In the genomic region with DNA sequence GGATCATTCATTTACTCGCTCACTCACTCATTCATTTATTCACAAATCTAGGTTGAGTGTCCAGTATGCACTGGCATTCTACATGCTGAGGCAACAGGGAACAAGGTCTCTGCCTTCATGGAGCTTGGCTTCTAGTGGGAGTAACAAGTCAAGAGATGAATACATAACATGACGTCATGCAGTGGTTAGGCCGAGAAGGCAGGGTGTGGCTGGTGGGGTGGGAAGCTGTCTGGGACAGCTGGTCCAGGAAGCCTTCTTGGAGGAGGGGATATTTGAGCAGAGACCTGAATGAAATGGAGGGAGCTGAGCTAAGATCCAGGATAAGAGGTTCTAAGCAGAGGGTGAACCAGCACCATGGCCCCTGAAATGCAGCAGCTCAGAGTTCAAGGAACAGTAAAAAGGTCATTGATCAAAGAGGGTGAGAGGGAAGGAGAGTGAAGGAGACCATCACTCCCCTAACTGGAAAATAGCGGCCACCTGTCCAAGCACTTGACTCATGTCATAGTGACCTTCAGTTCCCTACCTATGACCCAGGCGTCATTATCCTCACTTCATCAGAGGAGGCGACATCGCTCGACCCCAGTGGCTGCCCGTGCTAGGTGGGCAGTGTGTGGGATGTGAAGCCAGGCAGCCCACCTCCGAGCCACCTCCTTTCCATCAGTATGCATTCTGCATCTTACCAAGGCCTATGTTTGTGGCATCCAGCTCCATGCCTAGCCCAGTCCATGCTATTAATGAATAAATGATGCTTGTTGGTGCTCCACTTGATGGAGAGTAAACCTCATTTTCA, we compare ENCODE assay signal across 21 cellular contexts.
"Had no signal": no experiment of that assay in that cellular context is flagged by ENCODE, and none has a peak within 500 bp of the region (broad histone marks: within the 10 kb centered on the region; RNA-seq: fewer than 3 reads in every experiment).

No MANE protein-coding gene starts in this region.

- FAIRE-seq: islet of Langerhans had no signal

- H3K4me1 Mint-ChIP-seq: activated naive CD8-positive, alpha-beta T cell treated with anti-CD3 and anti-CD28 coated beads, Interleukin-2, amount 50 U/mL, for 24 hours; stimulated activated naive CD8-positive, alpha-beta T cell treated with anti-CD3 and anti-CD28 coated beads, Interleukin-15, amount 100 ng/mL, for 72 hours had no signal

- H3K9me3 ChIP-seq: gastrocnemius medialis, lower lobe of right lung, prostate gland, testis had no signal

- H3K36me3 ChIP-seq: gastrocnemius medialis, heart right ventricle, lower lobe of right lung, prostate gland had no signal

- ATAC-seq: activated CD4-positive, CD25-positive, alpha-beta regulatory T cell treated with anti-CD3 and anti-CD28 coated beads, Interleukin-2, amount 50 U/mL, for 24 hours; activated naive CD8-positive, alpha-beta T cell treated with anti-CD3 and anti-CD28 coated beads, Interleukin-2, amount 50 U/mL, for 24 hours; gastrocnemius medialis; heart right ventricle; left colon; lower lobe of right lung; naive thymus-derived CD8-positive, alpha-beta T cell; right cardiac atrium; stimulated activated naive CD8-positive, alpha-beta T cell treated with anti-CD3 and anti-CD28 coated beads, Interleukin-15, amount 100 ng/mL, for 72 hours; T-cell had no signal

- H3K27me3 Mint-ChIP-seq: T-cell had no signal

- H3K4me3 ChIP-seq: gastrocnemius medialis, heart right ventricle, lower lobe of right lung, prostate gland, testis had no signal

- H3K9me3 Mint-ChIP-seq: activated naive CD4-positive, alpha-beta T cell treated with anti-CD3 and anti-CD28 coated beads for 36 hours; activated naive CD8-positive, alpha-beta T cell treated with anti-CD3 and anti-CD28 coated beads, Interleukin-2, amount 50 U/mL, for 24 hours; stimulated activated naive CD8-positive, alpha-beta T cell treated with anti-CD3 and anti-CD28 coated beads, Interleukin-15, amount 100 ng/mL, for 72 hours; T-cell had no signal

- H3K36me3 Mint-ChIP-seq: naive thymus-derived CD8-positive, alpha-beta T cell had no signal

- H3K4me3 Mint-ChIP-seq: activated naive CD4-positive, alpha-beta T cell treated with anti-CD3 and anti-CD28 coated beads for 36 hours; activated naive CD8-positive, alpha-beta T cell treated with anti-CD3 and anti-CD28 coated beads, Interleukin-2, amount 50 U/mL, for 24 hours; naive thymus-derived CD8-positive, alpha-beta T cell; stimulated activated naive CD8-positive, alpha-beta T cell treated with anti-CD3 and anti-CD28 coated beads, Interleukin-15, amount 100 ng/mL, for 72 hours; T-cell had no signal

- H3K4me1 ChIP-seq: gastrocnemius medialis, prostate gland had no signal

- H3K27ac Mint-ChIP-seq: activated naive CD4-positive, alpha-beta T cell treated with anti-CD3 and anti-CD28 coated beads for 36 hours; activated naive CD8-positive, alpha-beta T cell treated with anti-CD3 and anti-CD28 coated beads, Interleukin-2, amount 50 U/mL, for 24 hours; stimulated activated naive CD8-positive, alpha-beta T cell treated with anti-CD3 and anti-CD28 coated beads, Interleukin-15, amount 100 ng/mL, for 72 hours; T-cell had no signal

- H3K27ac ChIP-seq: gastrocnemius medialis, lower lobe of right lung, prostate gland, testis had no signal

- DNase-seq: activated CD4-positive, alpha-beta T cell treated with anti-CD3 and anti-CD28 coated beads, Interleukin-2, amount 50 U/mL, for 1 hour; activated CD8-positive, alpha-beta memory T cell treated with anti-CD3 and anti-CD28 coated beads for 24 hours; activated naive CD4-positive, alpha-beta T cell treated with anti-CD3 and anti-CD28 coated beads for 36 hours; activated naive CD8-positive, alpha-beta T cell treated with anti-CD3 and anti-CD28 coated beads, Interleukin-2, amount 50 U/mL, for 24 hours; aorta; cortex of kidney; effector memory CD4-positive, alpha-beta T cell; gastrocnemius medialis; heart right ventricle; left colon; lower lobe of right lung; naive thymus-derived CD8-positive, alpha-beta T cell; nucleus accumbens; right cardiac atrium; stimulated activated naive CD8-positive, alpha-beta T cell treated with anti-CD3 and anti-CD28 coated beads, Interleukin-15, amount 100 ng/mL, for 72 hours; T-cell; T-helper 9 cell; testis had no signal

- H3K27me3 ChIP-seq: heart right ventricle, testis had no signal
